Comparison of ENCODE assay signal across 9 cellular contexts in the genomic region with DNA sequence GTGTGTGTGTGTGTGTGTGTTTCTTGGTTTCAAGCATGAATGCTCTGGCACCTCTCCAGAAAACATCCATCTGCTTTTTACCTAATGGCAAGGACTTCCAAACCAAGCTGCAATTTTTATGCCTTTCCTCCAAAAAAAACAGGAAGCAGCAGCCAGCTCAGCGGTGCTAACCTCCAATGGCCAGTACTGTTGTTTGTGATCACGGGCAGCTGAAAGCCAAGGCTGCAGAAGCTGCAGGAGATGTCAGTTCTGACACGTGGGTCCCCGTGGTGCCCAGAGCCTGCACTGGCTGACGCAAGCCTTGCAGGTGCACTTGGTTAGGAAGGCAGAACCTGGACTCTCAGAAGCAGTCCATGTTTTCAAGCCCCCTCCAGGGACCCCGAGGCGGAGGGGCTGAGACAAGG.
DNase-seq lines count a peak whose midpoint lies in the region; ATAC-seq, FAIRE-seq and TF ChIP-seq lines count a peak whose summit lies in the region.
"Had no signal": no experiment of that assay in that cellular context is flagged by ENCODE, and none has a peak within 500 bp of the region (broad histone marks: within the 10 kb centered on the region; RNA-seq: fewer than 3 reads in every experiment).

No MANE protein-coding gene starts in this region.

- ATAC-seq in sciatic nerve (peak; percentile 98), HG03469 (IDR thresholded peaks at IDR 0.05; ENCODE audit: unreplicated experiment) (no peak), HG03025 (IDR thresholded peaks at IDR 0.05; ENCODE audit: low FRiP score, unreplicated experiment) (no peak)
- ATAC-seq in stimulated activated memory B cell treated with anti-CD40 and anti-IgM and Interleukin-4, amounts not matched to agents 10 μg/mL and 1 μg/mL and 100 μg/mL, for 72 hours, result no peak

- DNase-seq in HTR-8/SVneo (ENCODE audit: insufficient read length, low spot score) (peak; percentile 4), NCI-H69 (lab: John Stamatoyannopoulos, UW) (peak; percentile 93), endothelial cell of umbilical vein (ENCODE audit: low read depth, low spot score) (peak; percentile 92), sciatic nerve (ENCODE audit: low spot score) (peak; percentile 61), stomach (no peak)

- H3K36me3 ChIP-seq in endothelial cell of umbilical vein (ENCODE audit: control insufficient read depth in 2 of 2, extremely low read depth in 1 of 2, insufficient read depth in 2 of 2, low read length in 2 of 2) (no peaks in the 10 kb centered on the region), stomach (no peaks in the 10 kb centered on the region)

- H3K9me3 Mint-ChIP-seq in stimulated activated memory B cell treated with anti-CD40 and anti-IgM and Interleukin-4, amounts not matched to agents 10 μg/mL and 1 μg/mL and 100 μg/mL, for 72 hours, result no peaks in the 10 kb centered on the region

- no peak overlapping the region for H3K4me2 ChIP-seq in endothelial cell of umbilical vein (ENCODE audit: insufficient read depth, low read length)

- H3K9me1 ChIP-seq in endothelial cell of umbilical vein (replicated peaks; ENCODE audit: control insufficient read depth, extremely low read depth, insufficient read depth, low read length), result no peaks in the 10 kb centered on the region

- no peak overlapping the region for H3K27ac Mint-ChIP-seq in stimulated activated memory B cell treated with anti-CD40 and anti-IgM and Interleukin-4, amounts not matched to agents 10 μg/mL and 1 μg/mL and 100 μg/mL, for 72 hours

- H2AFZ ChIP-seq in endothelial cell of umbilical vein (ENCODE audit: low read depth, low read length), result no peak overlapping the region

- WGBS in stomach, 5 donors, result 21 to 53% (median 34%) methylated on average over 4 to 7 of the region's 7 CpGs

- CTCF ChIA-PET in endothelial cell of umbilical vein (lab: Charles Lee), result interaction anchor here (0.7 to 2.4 kb wide), 4 partner anchors 20 to 550 kb away, joined by 3 to 7 read pairs (median 6); no protein-coding TSS in a partner anchor

- H3K9ac ChIP-seq in endothelial cell of umbilical vein (replicated peaks; ENCODE audit: extremely low read depth, insufficient read depth, low read length), result no peak overlapping the region

- dilution Hi-C loops in endothelial cell of umbilical vein (cut with MboI; ENCODE audit: extremely low pct_ligation_motif_present, low sequenced_read_pairs), result no loop called here

- no peak for TF ChIP-seq CTCF in endothelial cell of umbilical vein (IDR thresholded peaks at IDR 0.05; ENCODE audit: extremely low read depth in 1 of 2, insufficient read depth in 1 of 2, low read depth in 1 of 2, low read length in 2 of 2)
- TF ChIP-seq CTCF in stomach (IDR thresholded peaks at IDR 0.05), result no peak

- FAIRE-seq in HTR-8/SVneo (lab: Jason Lieb, UNC) (peak; percentile 78), endothelial cell of umbilical vein (lab: Jason Lieb, UNC) (peak; percentile 98)

- H3K36me3 Mint-ChIP-seq in stimulated activated memory B cell treated with anti-CD40 and anti-IgM and Interleukin-4, amounts not matched to agents 10 μg/mL and 1 μg/mL and 100 μg/mL, for 72 hours, result no peaks in the 10 kb centered on the region

- H4K20me1 ChIP-seq in endothelial cell of umbilical vein (replicated peaks; ENCODE audit: control insufficient read depth, extremely low read depth, insufficient read depth, low read length), result no peaks in the 10 kb centered on the region

- H3K9me3 ChIP-seq in endothelial cell of umbilical vein (replicated peaks; ENCODE audit: control insufficient read depth, insufficient read depth, low read length), result no peaks in the 10 kb centered on the region
- no peaks in the 10 kb centered on the region for H3K9me3 ChIP-seq in stomach

- H3K4me1 Mint-ChIP-seq in stimulated activated memory B cell treated with anti-CD40 and anti-IgM and Interleukin-4, amounts not matched to agents 10 μg/mL and 1 μg/mL and 100 μg/mL, for 72 hours, result no peaks in the 10 kb centered on the region
- H3K4me1 Mint-ChIP-seq: neural crest cell had no signal

- POLR2A ChIA-PET in endothelial cell of umbilical vein (lab: Charles Lee), result no interaction called here

- H3K4me3 ChIP-seq in endothelial cell of umbilical vein (replicated peaks in 1 of 3; ENCODE audit: insufficient read depth in 1 of 3, low read depth in 1 of 3, low read length in 3 of 3) (no peak overlapping the region), stomach (no peak overlapping the region)

- H3K4me3 Mint-ChIP-seq in stimulated activated memory B cell treated with anti-CD40 and anti-IgM and Interleukin-4, amounts not matched to agents 10 μg/mL and 1 μg/mL and 100 μg/mL, for 72 hours, result no peak overlapping the region
- H3K4me3 Mint-ChIP-seq: neural crest cell had no signal

- TF ChIP-seq POLR2A in endothelial cell of umbilical vein (IDR thresholded peaks at IDR 0.05; ENCODE audit: low read depth, low read length) (no peak), stomach (IDR thresholded peaks at IDR 0.05) (no peak)

- no peak overlapping the region for H3K27ac ChIP-seq in endothelial cell of umbilical vein (ENCODE audit: insufficient read depth, low read depth, low read length)
- no peak overlapping the region for H3K27ac ChIP-seq in stomach

- intact Hi-C loops in endothelial cell of umbilical vein (cut with micrococcal nuclease) (loop anchor here (1.0 kb wide), 1 partner anchor 13 kb away; no protein-coding TSS in a partner anchor), sciatic nerve (cut with DNase I) (no loop called here), stomach (cut with DNase I; ENCODE audit: low total_unique reads) (no loop called here)

- H3K79me2 ChIP-seq in endothelial cell of umbilical vein (ENCODE audit: control insufficient read depth, insufficient read depth, low read length), result no peaks in the 10 kb centered on the region

- H3K4me1 ChIP-seq in endothelial cell of umbilical vein (ENCODE audit: control insufficient read depth, extremely low read depth, insufficient read depth, low read length), result no peaks in the 10 kb centered on the region
- H3K4me1 ChIP-seq in stomach, result no peaks in the 10 kb centered on the region

- no peak for TF ChIP-seq EP300 in stomach (IDR thresholded peaks at IDR 0.05)

- H3K27me3 ChIP-seq in endothelial cell of umbilical vein (ENCODE audit: control insufficient read depth in 2 of 2, insufficient read depth in 2 of 2, low read length in 2 of 2), result no peaks in the 10 kb centered on the region
- H3K27me3 ChIP-seq in stomach, result no peaks in the 10 kb centered on the region

- no TSS peak for BruUV-seq in endothelial cell of umbilical vein (replicated peaks; lab: Mats Ljungman, UMichigan)

- H3K27me3 Mint-ChIP-seq in stimulated activated memory B cell treated with anti-CD40 and anti-IgM and Interleukin-4, amounts not matched to agents 10 μg/mL and 1 μg/mL and 100 μg/mL, for 72 hours, result no peaks in the 10 kb centered on the region

TF ChIP-seq in endothelial cell of umbilical vein, 7 proteins besides CTCF, POLR2A, EP300 and RAD21:
- TF ChIP-seq EZH2 (IDR thresholded peaks at IDR 0.05; ENCODE audit: borderline replicate concordance, low read depth, low read length, severe bottlenecking) (no peak), GATA2 (IDR thresholded peaks at IDR 0.05; ENCODE audit: insufficient read depth, insufficient read length, low read depth, low read length) (no peak), FOS (IDR thresholded peaks at IDR 0.05; ENCODE audit: borderline replicate concordance, insufficient read depth, low read length) (peak; percentile 22), POLR2AphosphoS5 (IDR thresholded peaks at IDR 0.05; ENCODE audit: insufficient read depth, low read depth, low read length) (no peak), MYC (IDR thresholded peaks at IDR 0.05; ENCODE audit: low read depth, low read length) (no peak), JUN (IDR thresholded peaks at IDR 0.05; ENCODE audit: borderline replicate concordance, insufficient read depth, insufficient read length, low read depth) (no peak)
- TF ChIP-seq, protein P1, sequence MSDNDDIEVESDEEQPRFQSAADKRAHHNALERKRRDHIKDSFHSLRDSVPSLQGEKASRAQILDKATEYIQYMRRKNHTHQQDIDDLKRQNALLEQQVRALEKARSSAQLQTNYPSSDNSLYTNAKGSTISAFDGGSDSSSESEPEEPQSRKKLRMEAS (IDR thresholded peaks at IDR 0.05; ENCODE audit: insufficient read depth, insufficient read length), result peak; percentile 14
